Comparison of ENCODE assay signal across 1 cellular context in genomic region chr21:38477241-38477640, GRCh38.
TF ChIP-seq lines count a peak whose summit lies in the region.

No MANE protein-coding gene starts in this region.

TF ChIP-seq in K562, 482 proteins besides CTCF, POLR2A, EP300 and RAD21 (continued from another document):
- TF ChIP-seq HMBOX1 (IDR thresholded peaks at IDR 0.05) = peak; percentile 96
- TF ChIP-seq PTTG1 (tag; IDR thresholded peaks at IDR 0.05; ENCODE audit: low read depth) = no peak
- no peak for TF ChIP-seq AFF4 (CRISPR knock-in tag; IDR thresholded peaks at IDR 0.05)
- TF ChIP-seq ZNF384 (IDR thresholded peaks at IDR 0.05; ENCODE audit: low read depth, low read length) = no peak
- no peak for TF ChIP-seq SMAD4 (CRISPR knock-in tag; conservative IDR thresholded peaks at IDR 0.05)
- no peak for TF ChIP-seq SIRT6 (IDR thresholded peaks at IDR 0.05; ENCODE audit: low read depth, low read length)
- no peak for TF ChIP-seq DPF2 (IDR thresholded peaks at IDR 0.05)
- TF ChIP-seq SMARCA4 (IDR thresholded peaks at IDR 0.05) = no peak
- TF ChIP-seq THAP7 (CRISPR knock-in tag; IDR thresholded peaks at IDR 0.05) = no peak
- TF ChIP-seq HOMEZ (CRISPR knock-in tag; IDR thresholded peaks at IDR 0.05) = no peak
